ENCODE assay signal across 31 cellular contexts in the genomic region with DNA sequence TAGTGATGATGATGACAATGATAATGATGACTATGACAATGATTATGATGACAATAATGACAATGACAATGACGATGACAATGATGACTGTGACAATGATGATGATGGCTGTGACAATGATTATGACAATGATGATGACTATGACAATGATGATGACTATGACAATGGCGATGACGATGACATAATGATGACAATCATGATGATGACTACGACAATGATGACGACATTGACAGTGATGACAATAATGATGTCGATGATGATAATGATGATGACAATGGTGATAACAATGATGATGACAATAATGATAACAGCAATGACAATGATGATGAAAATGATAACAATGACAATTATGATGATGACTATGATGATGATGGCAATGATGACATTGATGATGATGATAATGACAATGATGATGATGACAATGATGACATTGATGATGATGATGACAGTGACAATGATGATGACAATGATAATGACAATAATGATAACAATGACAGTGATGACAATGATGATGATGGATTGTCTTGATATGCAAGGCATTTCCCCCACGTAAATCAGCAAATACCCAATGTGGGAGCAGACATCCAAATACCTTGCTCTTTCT.
"Had no signal": no experiment of that assay in that cellular context is flagged by ENCODE, and none has a peak within 500 bp of the region (broad histone marks: within the 10 kb centered on the region; RNA-seq: fewer than 3 reads in every experiment).

No MANE protein-coding gene starts in this region.

- H3K27me3 ChIP-seq: ascending aorta, breast epithelium, cardiac muscle cell, dorsolateral prefrontal cortex, foreskin keratinocyte, gastrocnemius medialis had no signal

- H3K9me3 ChIP-seq: ascending aorta, breast epithelium, esophagus muscularis mucosa, gastrocnemius medialis, heart left ventricle had no signal

- H3K4me1 ChIP-seq: ascending aorta, breast epithelium, esophagus muscularis mucosa, foreskin keratinocyte, gastrocnemius medialis, heart left ventricle had no signal

- ATAC-seq: activated naive CD4-positive, alpha-beta T cell treated with anti-CD3 and anti-CD28 coated beads, Interleukin-2, amount 50 U/mL, for 72 hours; activated T-cell treated with anti-CD3 and anti-CD28 coated beads, Interleukin-2, amount 50 U/mL, for 72 hours; foreskin keratinocyte; gastrocnemius medialis; heart left ventricle; WTC11 had no signal

- H3K4me3 ChIP-seq: ascending aorta, breast epithelium, cardiac muscle cell, coronary artery, dorsolateral prefrontal cortex, esophagus muscularis mucosa, gastrocnemius medialis, heart left ventricle had no signal

- H3K36me3 ChIP-seq: ascending aorta, breast epithelium, cardiac muscle cell, esophagus muscularis mucosa, gastrocnemius medialis, heart left ventricle had no signal

- H3K27ac ChIP-seq: ascending aorta, breast epithelium, cardiac muscle cell, coronary artery, dorsolateral prefrontal cortex, esophagus muscularis mucosa, foreskin keratinocyte, gastrocnemius medialis, heart left ventricle, VCaP had no signal

- DNase-seq: activated CD4-positive, alpha-beta memory T cell treated with anti-CD3 and anti-CD28 coated beads, Interleukin-2, amount 10 ng/mL, durations not matched to agents 7 days and 5 days; activated CD4-positive, alpha-beta T cell treated with anti-CD3 and anti-CD28 coated beads for 1 hour; activated CD4-positive, alpha-beta T cell treated with anti-CD3 and anti-CD28 coated beads for 4 hours; activated CD4-positive, alpha-beta T cell treated with anti-CD3 and anti-CD28 coated beads, Interleukin-2, amount 10 ng/mL, durations not matched to agents 7 days and 5 days; activated CD4-positive, alpha-beta T cell treated with anti-CD3 and anti-CD28 coated beads, Interleukin-2, amount 50 U/mL, for 4 hours; activated CD8-positive, alpha-beta memory T cell treated with anti-CD3 and anti-CD28 coated beads, Interleukin-2, amount 50 U/mL, for 48 hours; activated gamma-delta T cell; activated naive CD4-positive, alpha-beta T cell; activated naive CD4-positive, alpha-beta T cell treated with anti-CD3 and anti-CD28 coated beads, Interleukin-2, amount 10 ng/mL, durations not matched to agents 7 days and 5 days; activated naive CD8-positive, alpha-beta T cell treated with anti-CD3 and anti-CD28 coated beads, Interleukin-2, amount 10 ng/mL, durations not matched to agents 7 days and 5 days; activated T-cell treated with anti-CD3 and anti-CD28 coated beads for 4 hours; activated T-cell treated with anti-CD3 and anti-CD28 coated beads, Interleukin-2, amount 50 U/mL, for 24 hours; activated T-cell treated with anti-CD3 and anti-CD28 coated beads, Interleukin-2, amount 50 U/mL, for 72 hours; central memory CD4-positive, alpha-beta T cell; dorsolateral prefrontal cortex; effector memory CD4-positive, alpha-beta T cell; endodermal cell; erythroblast; foreskin keratinocyte; gastrocnemius medialis; glutamatergic neuron; heart left ventricle; T-helper 2 cell had no signal
